Comparison of ENCODE assay signal across 30 cellular contexts in genomic region chr3:70927239-70927638, GRCh38.
"Had no signal": no experiment of that assay in that cellular context is flagged by ENCODE, and none has a peak within 500 bp of the region (broad histone marks: within the 10 kb centered on the region; RNA-seq: fewer than 3 reads in every experiment).

No MANE protein-coding gene starts in this region.

- FAIRE-seq: small intestine had no signal

- H2AFZ ChIP-seq: parathyroid adenoma had no signal

- H3K4me3 Mint-ChIP-seq: naive thymus-derived CD4-positive, alpha-beta T cell; natural killer cell; nephron; neural crest cell; stimulated activated memory B cell treated with anti-CD40 and anti-IgM and Interleukin-4, amounts not matched to agents 10 μg/mL and 1 μg/mL and 100 μg/mL, for 72 hours; stimulated activated naive CD8-positive, alpha-beta T cell treated with anti-CD3 and anti-CD28 coated beads, Interleukin-15, amount 100 ng/mL, for 72 hours; type B pancreatic cell had no signal

- H3K36me3 Mint-ChIP-seq: natural killer cell; stimulated activated memory B cell treated with anti-CD40 and anti-IgM and Interleukin-4, amounts not matched to agents 10 μg/mL and 1 μg/mL and 100 μg/mL, for 72 hours; type B pancreatic cell had no signal

- H3K27ac ChIP-seq: ovary, parathyroid adenoma, psoas muscle, right lobe of liver, sigmoid colon, suprapubic skin, testis, tibial artery, transverse colon, upper lobe of right lung, uterus had no signal

- H3K4me1 ChIP-seq: parathyroid adenoma, psoas muscle, right lobe of liver, sigmoid colon, suprapubic skin, testis, tibial artery, transverse colon, upper lobe of right lung, uterus had no signal

- H3K27me3 Mint-ChIP-seq: naive thymus-derived CD4-positive, alpha-beta T cell; progenitor cell of endocrine pancreas; stimulated activated memory B cell treated with anti-CD40 and anti-IgM and Interleukin-4, amounts not matched to agents 10 μg/mL and 1 μg/mL and 100 μg/mL, for 72 hours; stimulated activated naive CD8-positive, alpha-beta T cell treated with anti-CD3 and anti-CD28 coated beads, Interleukin-15, amount 100 ng/mL, for 72 hours; type B pancreatic cell had no signal

- H3K9me3 Mint-ChIP-seq: natural killer cell, nephron had no signal

- H3K4me1 Mint-ChIP-seq: naive thymus-derived CD4-positive, alpha-beta T cell; natural killer cell; nephron; neural crest cell; stimulated activated memory B cell treated with anti-CD40 and anti-IgM and Interleukin-4, amounts not matched to agents 10 μg/mL and 1 μg/mL and 100 μg/mL, for 72 hours; stimulated activated naive CD8-positive, alpha-beta T cell treated with anti-CD3 and anti-CD28 coated beads, Interleukin-15, amount 100 ng/mL, for 72 hours had no signal

- H3K9me3 ChIP-seq: ovary, psoas muscle, right lobe of liver, suprapubic skin, testis, tibial artery, transverse colon, upper lobe of right lung, uterus had no signal

- H3K4me3 ChIP-seq: ovary, psoas muscle, right lobe of liver, sigmoid colon, suprapubic skin, testis, tibial artery, transverse colon, upper lobe of right lung, uterus had no signal

- DNase-seq: naive thymus-derived CD4-positive, alpha-beta T cell; natural killer cell; occipital lobe; ovary; posterior cingulate gyrus; psoas muscle; right cardiac atrium; right lobe of liver; sigmoid colon; small intestine; stimulated activated CD4-positive, alpha-beta T cell treated with anti-CD3 and anti-CD28 coated beads, Interleukin-1b, Interleukin-23, amount 100 ng/mL, for 48 hours; stimulated activated CD4-positive, alpha-beta T cell treated with anti-CD3 and anti-CD28 coated beads, Interleukin-4, amount 100 ng/mL, for 1 hour; stimulated activated CD4-positive, alpha-beta T cell treated with anti-CD3 and anti-CD28 coated beads, Interleukin-4, amount 100 ng/mL, for 4 hours; stimulated activated CD8-positive, alpha-beta memory T cell treated with anti-CD3 and anti-CD28 coated beads, Interleukin-4, amount 100 ng/mL, for 48 hours; stimulated activated naive CD4-positive, alpha-beta T cell; stimulated activated naive CD8-positive, alpha-beta T cell treated with anti-CD3 and anti-CD28 coated beads, Interleukin-15, amount 100 ng/mL, for 72 hours; stimulated activated naive CD8-positive, alpha-beta T cell treated with anti-CD3 and anti-CD28 coated beads, Interleukin-15, Interleukin-2, amounts not matched to agents 100 U/mL and 50 U/mL, for 24 hours; substantia nigra; testis; tibial artery; transverse colon; upper lobe of right lung; uterus had no signal

- H3K9ac ChIP-seq: parathyroid adenoma had no signal

- H3K79me2 ChIP-seq: parathyroid adenoma had no signal

- H3K27me3 ChIP-seq: ovary, right lobe of liver, sigmoid colon, suprapubic skin, testis, tibial artery, transverse colon, upper lobe of right lung, uterus had no signal

- H3K36me3 ChIP-seq: ovary, right lobe of liver, sigmoid colon, suprapubic skin, tibial artery, transverse colon, upper lobe of right lung, uterus had no signal

- H3K27ac Mint-ChIP-seq: naive thymus-derived CD4-positive, alpha-beta T cell; natural killer cell; nephron; progenitor cell of endocrine pancreas; stimulated activated memory B cell treated with anti-CD40 and anti-IgM and Interleukin-4, amounts not matched to agents 10 μg/mL and 1 μg/mL and 100 μg/mL, for 72 hours; stimulated activated naive CD8-positive, alpha-beta T cell treated with anti-CD3 and anti-CD28 coated beads, Interleukin-15, amount 100 ng/mL, for 72 hours; type B pancreatic cell had no signal
